Comparison of ENCODE assay signal across 13 cellular contexts in the genomic region with DNA sequence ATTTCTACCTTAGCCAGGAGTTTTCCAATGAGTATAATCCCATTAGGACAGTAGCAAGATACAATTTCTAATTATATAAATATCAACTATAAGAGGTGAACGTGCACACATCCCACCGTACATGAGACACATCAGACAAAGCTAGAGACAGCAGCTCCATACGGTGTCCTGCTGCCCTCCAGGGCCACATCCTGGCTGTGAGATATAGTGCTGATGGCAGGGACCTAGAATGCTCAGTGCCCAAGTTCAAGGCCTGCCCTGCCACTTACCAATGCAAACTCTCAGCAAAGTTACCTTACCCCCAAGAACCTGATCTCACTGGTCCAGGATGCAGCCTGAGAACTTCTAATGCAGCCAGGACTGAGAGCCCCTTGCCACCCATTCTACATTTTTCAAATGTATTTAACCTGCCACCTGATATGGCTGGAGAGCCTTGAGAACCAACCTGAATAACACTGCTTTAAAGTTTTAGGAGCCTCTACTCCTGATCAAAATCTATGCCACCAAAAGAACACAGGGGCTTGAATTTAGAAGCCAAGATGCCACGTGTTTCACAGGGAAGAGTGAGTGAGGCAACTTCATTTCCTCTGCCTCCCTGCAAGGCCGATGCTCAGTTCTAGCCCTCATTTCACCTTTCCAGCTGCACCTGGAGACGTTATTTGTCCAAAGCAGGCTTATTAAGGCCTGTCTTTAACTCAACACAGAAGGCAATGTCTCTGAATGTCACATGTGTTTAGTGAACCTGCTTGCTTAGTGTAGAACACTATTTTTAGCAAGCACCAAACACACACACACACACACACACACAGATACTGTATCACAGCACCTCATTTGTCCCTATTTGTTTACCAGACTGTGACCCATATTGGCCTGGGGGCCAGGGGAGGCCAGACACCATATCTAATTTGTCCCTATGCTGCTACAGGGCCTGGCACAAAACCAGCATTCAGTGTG. TPM values are rescaled to one million over a fixed set of nuclear protein-coding genes. Genes with fewer than 3 reads are reported as not detected.
DNase-seq lines count a peak whose midpoint lies in the region; ATAC-seq and TF ChIP-seq lines count a peak whose summit lies in the region.
"Had no signal": no experiment of that assay in that cellular context is flagged by ENCODE, and none has a peak within 500 bp of the region (broad histone marks: within the 10 kb centered on the region; RNA-seq: fewer than 3 reads in every experiment).

No MANE protein-coding gene starts in this region.

- no peaks in the 10 kb centered on the region for H3K27me3 ChIP-seq in psoas muscle (ENCODE audit: insufficient read depth in 3 of 3, low read length in 2 of 3)

- peaks cover 93% of the 10 kb centered on the region for H3K4me1 Mint-ChIP-seq in activated CD8-positive, alpha-beta memory T cell treated with anti-CD3 and anti-CD28 coated beads, Interleukin-2, amount 10 ng/mL, durations not matched to agents 7 days and 5 days
- H3K4me1 Mint-ChIP-seq in activated CD8-positive, alpha-beta T cell treated with anti-CD3 and anti-CD28 coated beads, Interleukin-2, amount 10 ng/mL, durations not matched to agents 7 days and 5 days (ENCODE audit: low read depth), result peaks cover 93% of the 10 kb centered on the region

- peak overlapping the region; percentile 74 for H3K27ac Mint-ChIP-seq in activated CD8-positive, alpha-beta memory T cell treated with anti-CD3 and anti-CD28 coated beads, Interleukin-2, amount 10 ng/mL, durations not matched to agents 7 days and 5 days
- H3K27ac Mint-ChIP-seq in activated CD8-positive, alpha-beta T cell treated with anti-CD3 and anti-CD28 coated beads, Interleukin-2, amount 10 ng/mL, durations not matched to agents 7 days and 5 days, result peak overlapping the region; percentile 76

- H3K9me3 Mint-ChIP-seq in activated CD8-positive, alpha-beta memory T cell treated with anti-CD3 and anti-CD28 coated beads, Interleukin-2, amount 10 ng/mL, durations not matched to agents 7 days and 5 days (ENCODE audit: low read depth), result no peaks in the 10 kb centered on the region
- no peaks in the 10 kb centered on the region for H3K9me3 Mint-ChIP-seq in activated CD8-positive, alpha-beta T cell treated with anti-CD3 and anti-CD28 coated beads, Interleukin-2, amount 10 ng/mL, durations not matched to agents 7 days and 5 days (ENCODE audit: insufficient read depth)
- H3K9me3 Mint-ChIP-seq: H9 had no signal

- no peaks in the 10 kb centered on the region for H3K36me3 ChIP-seq in psoas muscle (ENCODE audit: insufficient read depth in 1 of 2, low read depth in 1 of 2)

- peaks cover 38% of the 10 kb centered on the region for H3K4me1 ChIP-seq in psoas muscle

- H3K36me3 Mint-ChIP-seq in activated CD8-positive, alpha-beta memory T cell treated with anti-CD3 and anti-CD28 coated beads, Interleukin-2, amount 10 ng/mL, durations not matched to agents 7 days and 5 days, result peaks cover 59% of the 10 kb centered on the region
- peaks cover 75% of the 10 kb centered on the region for H3K36me3 Mint-ChIP-seq in activated CD8-positive, alpha-beta T cell treated with anti-CD3 and anti-CD28 coated beads, Interleukin-2, amount 10 ng/mL, durations not matched to agents 7 days and 5 days (ENCODE audit: low read depth)

- peak overlapping the region; percentile 47 for H3K4me3 Mint-ChIP-seq in activated CD8-positive, alpha-beta memory T cell treated with anti-CD3 and anti-CD28 coated beads, Interleukin-2, amount 10 ng/mL, durations not matched to agents 7 days and 5 days
- peak overlapping the region; percentile 23 for H3K4me3 Mint-ChIP-seq in activated CD8-positive, alpha-beta T cell treated with anti-CD3 and anti-CD28 coated beads, Interleukin-2, amount 10 ng/mL, durations not matched to agents 7 days and 5 days
- H3K4me3 Mint-ChIP-seq: H9 had no signal

- CTCF ChIA-PET in activated CD8-positive, alpha-beta memory T cell treated with anti-CD3 and anti-CD28 coated beads, Interleukin-2, amount 10 ng/mL, durations not matched to agents 7 days and 5 days (lab: Charles Lee), result interaction anchor here (0.6 to 1.7 kb wide), 7 partner anchors 10 to 167 kb away, joined by 3 to 5 read pairs (median 3); no protein-coding TSS in a partner anchor
- CTCF ChIA-PET in activated CD8-positive, alpha-beta T cell treated with anti-CD3 and anti-CD28 coated beads, Interleukin-2, amount 10 ng/mL, durations not matched to agents 7 days and 5 days (lab: Charles Lee), result interaction anchor here (1.0 to 1.4 kb wide), 5 partner anchors 36 to 151 kb away, joined by 3 to 6 read pairs (median 4); no protein-coding TSS in a partner anchor

- no peak overlapping the region for H3K4me3 ChIP-seq in psoas muscle

- ATAC-seq in activated CD8-positive, alpha-beta memory T cell treated with anti-CD3 and anti-CD28 coated beads, Interleukin-2, amount 10 ng/mL, durations not matched to agents 7 days and 5 days, result no peak
- no peak for ATAC-seq in activated CD8-positive, alpha-beta T cell treated with anti-CD3 and anti-CD28 coated beads, Interleukin-2, amount 10 ng/mL, durations not matched to agents 7 days and 5 days
- ATAC-seq in psoas muscle (peak in 3 of 4 donors; percentile 35 to 61 (median 58)), HG02938 (IDR thresholded peaks at IDR 0.05; ENCODE audit: unreplicated experiment) (no peak)
- ATAC-seq: left cardiac atrium had no signal

- TF ChIP-seq CTCF in psoas muscle (IDR thresholded peaks at IDR 0.05), result no peak

- H3K27me3 Mint-ChIP-seq in activated CD8-positive, alpha-beta memory T cell treated with anti-CD3 and anti-CD28 coated beads, Interleukin-2, amount 10 ng/mL, durations not matched to agents 7 days and 5 days, result no peaks in the 10 kb centered on the region
- H3K27me3 Mint-ChIP-seq in activated CD8-positive, alpha-beta T cell treated with anti-CD3 and anti-CD28 coated beads, Interleukin-2, amount 10 ng/mL, durations not matched to agents 7 days and 5 days (ENCODE audit: low read depth), result no peaks in the 10 kb centered on the region

- 43 to 53% (median 49%) methylated on average over 6 of the region's 6 CpGs for WGBS in psoas muscle, 3 donors

- POLR2A ChIA-PET in activated CD8-positive, alpha-beta T cell treated with anti-CD3 and anti-CD28 coated beads, Interleukin-2, amount 10 ng/mL, durations not matched to agents 7 days and 5 days (lab: Charles Lee), result interaction anchor here (0.5 kb wide), 1 partner anchor 938 kb away, joined by 3 read pairs; no protein-coding TSS in a partner anchor

- H3K27ac ChIP-seq in psoas muscle, result peak overlapping the region; percentile 55

- no peaks in the 10 kb centered on the region for H3K9me3 ChIP-seq in psoas muscle

- DNase-seq in activated CD8-positive, alpha-beta memory T cell treated with anti-CD3 and anti-CD28 coated beads, Interleukin-2, amount 10 ng/mL, durations not matched to agents 7 days and 5 days, result peak; percentile 53
- DNase-seq in activated CD8-positive, alpha-beta memory T cell treated with anti-CD3 and anti-CD28 coated beads for 24 hours, result no peak
- peak; percentile 99 for DNase-seq in NCI-H2029 (lab: John Stamatoyannopoulos, UW)
- DNase-seq in activated CD8-positive, alpha-beta T cell treated with anti-CD3 and anti-CD28 coated beads, Interleukin-2, amount 10 ng/mL, durations not matched to agents 7 days and 5 days, result no peak
- DNase-seq in psoas muscle, result no peak
- DNase-seq in central memory CD4-positive, alpha-beta T cell, result no peak
- DNase-seq in inferior parietal cortex (ENCODE audit: extremely low spot score), result no peak
- DNase-seq: cerebellar nuclear complex; H9; left cardiac atrium; NCI-H1694 treated with DMSO at 0.1 percent for 48 hours; stimulated activated CD4-positive, alpha-beta T cell treated with anti-CD3 and anti-CD28 coated beads, Interleukin-4, amount 100 ng/mL, for 24 hours had no signal

- intact Hi-C loops in psoas muscle (cut with DNase I), result no loop called here

RNA-seq across cellular contexts. Expression of a gene that starts 6.1 kb away (rescaled TPM):
- total RNA-seq in activated CD8-positive, alpha-beta memory T cell treated with anti-CD3 and anti-CD28 coated beads, Interleukin-2, amount 10 ng/mL, durations not matched to agents 7 days and 5 days, result 10 to 100 TPM; 39.9 to 59.0 TPM
- total RNA-seq in activated CD8-positive, alpha-beta T cell treated with anti-CD3 and anti-CD28 coated beads, Interleukin-2, amount 10 ng/mL, durations not matched to agents 7 days and 5 days, result 10 to 100 TPM; 53.5 to 55.8 TPM
- total RNA-seq in psoas muscle, result 1 to 10 TPM in 3 of 4 donors, under 1 TPM in 1; 0.64 to 3.1 (median 2.1) TPM
- polyA plus RNA-seq in psoas muscle, result under 1 TPM; 0.18 to 0.64 (median 0.48) TPM

Comparison
In these comparisons a context has a peak if more than half of its experiments do, and no peak if none do; other contexts are left out.
1. DNase-seq: peak in activated CD8-positive, alpha-beta memory T cell treated with anti-CD3 and anti-CD28 coated beads, Interleukin-2, amount 10 ng/mL, durations not matched to agents 7 days and 5 days (single experiment) and NCI-H2029 (single experiment); none in activated CD8-positive, alpha-beta memory T cell treated with anti-CD3 and anti-CD28 coated beads for 24 hours (single experiment), activated CD8-positive, alpha-beta T cell treated with anti-CD3 and anti-CD28 coated beads, Interleukin-2, amount 10 ng/mL, durations not matched to agents 7 days and 5 days (single experiment), psoas muscle (0 of 2), central memory CD4-positive, alpha-beta T cell (single experiment) and inferior parietal cortex (single experiment).
2. ATAC-seq: peak in psoas muscle (3 of 4); none in activated CD8-positive, alpha-beta memory T cell treated with anti-CD3 and anti-CD28 coated beads, Interleukin-2, amount 10 ng/mL, durations not matched to agents 7 days and 5 days (single experiment), activated CD8-positive, alpha-beta T cell treated with anti-CD3 and anti-CD28 coated beads, Interleukin-2, amount 10 ng/mL, durations not matched to agents 7 days and 5 days (single experiment) and HG02938 (single experiment).
3. RNA of a gene that starts 6.1 kb away (total RNA-seq): 39.9 to 59.0 TPM in activated CD8-positive, alpha-beta memory T cell treated with anti-CD3 and anti-CD28 coated beads, Interleukin-2, amount 10 ng/mL, durations not matched to agents 7 days and 5 days and 53.5 to 55.8 TPM in activated CD8-positive, alpha-beta T cell treated with anti-CD3 and anti-CD28 coated beads, Interleukin-2, amount 10 ng/mL, durations not matched to agents 7 days and 5 days; 0.64 to 3.1 TPM in psoas muscle; every median in the first group is over 10 times any median in the second.